In the genomic region with DNA sequence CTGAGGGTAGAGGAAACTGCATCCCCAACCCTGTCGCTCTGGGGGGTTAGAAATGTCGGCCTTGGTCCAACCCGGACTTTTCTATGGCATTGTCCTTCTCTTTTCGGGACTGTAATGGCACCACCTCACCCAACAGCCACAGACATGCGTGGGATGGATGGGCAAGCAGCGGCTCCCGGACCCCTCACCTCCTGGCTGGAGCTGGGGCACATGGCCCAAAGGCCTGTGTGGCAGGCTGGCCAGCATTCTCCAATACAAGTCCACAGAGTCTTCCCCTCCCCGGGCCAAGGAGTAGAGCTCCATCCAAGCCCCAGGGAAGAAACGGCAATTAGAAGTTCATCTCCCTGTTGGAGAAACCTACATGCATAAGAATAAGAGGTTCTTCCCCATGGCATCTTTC, we compare ENCODE assay signal across 9 cellular contexts.
"Had no signal": no experiment of that assay in that cellular context is flagged by ENCODE, and none has a peak within 500 bp of the region (broad histone marks: within the 10 kb centered on the region; RNA-seq: fewer than 3 reads in every experiment).

No MANE protein-coding gene starts in this region.

- DNase-seq: H9, HCEC 1CT, KBM-7 had no signal

- H3K4me2 ChIP-seq: GM23338 had no signal

- H3K27ac Mint-ChIP-seq: GM23338, H9, IgD-negative memory B cell had no signal

- H3K4me3 ChIP-seq: GM23338 had no signal

- H3K27me3 Mint-ChIP-seq: IgD-negative memory B cell had no signal

- H3K4me3 Mint-ChIP-seq: GM23338, H9, IgD-negative memory B cell had no signal

- H2AFZ ChIP-seq: GM23338 had no signal

- FAIRE-seq: H1, H54, HepG2 had no signal

- H3K4me1 Mint-ChIP-seq: GM23338, H9 had no signal

- H3K27ac ChIP-seq: HL-60 had no signal
